In the genomic region with DNA sequence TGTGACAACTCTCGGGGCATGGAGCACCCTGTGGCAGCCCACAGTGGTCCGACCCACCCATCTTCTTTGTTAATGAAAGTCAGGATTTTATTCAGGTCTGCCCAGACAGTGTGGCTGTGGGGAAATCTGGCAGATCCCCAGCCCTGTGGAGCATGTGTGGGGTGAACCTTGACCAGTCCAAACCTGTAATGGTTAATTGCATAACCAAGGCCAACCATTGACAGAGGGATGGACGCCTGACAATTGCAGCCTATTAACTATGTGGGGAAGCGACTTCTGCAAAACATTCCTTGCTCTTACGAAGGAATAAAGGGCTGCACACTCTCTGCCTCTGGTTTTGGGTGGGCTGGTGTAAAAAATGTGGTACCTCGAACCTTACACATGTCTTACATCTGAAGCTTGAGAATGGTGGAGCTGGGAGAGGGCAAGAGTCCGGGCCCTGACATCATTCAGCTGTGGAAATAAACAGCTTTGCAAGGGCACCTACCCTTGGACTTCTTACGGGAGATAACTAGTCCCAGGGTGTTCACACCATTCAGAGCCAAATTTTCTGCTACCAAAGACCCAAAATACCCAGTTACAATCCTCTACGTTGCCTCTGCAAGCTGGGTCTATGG, we compare ENCODE assay signal across 16 cellular contexts.
"Had no signal": no experiment of that assay in that cellular context is flagged by ENCODE, and none has a peak within 500 bp of the region (broad histone marks: within the 10 kb centered on the region; RNA-seq: fewer than 3 reads in every experiment).

No MANE protein-coding gene starts in this region.

- H3K4me3 ChIP-seq: esophagus squamous epithelium, gastroesophageal sphincter, lower lobe of right lung, prostate gland, smooth muscle cell, suprapubic skin, thyroid gland had no signal

- H3K27me3 ChIP-seq: esophagus squamous epithelium, gastroesophageal sphincter, suprapubic skin, thyroid gland had no signal

- H2AFZ ChIP-seq: parathyroid adenoma had no signal

- H3K9ac ChIP-seq: parathyroid adenoma had no signal

- H3K4me1 ChIP-seq: esophagus squamous epithelium, gastroesophageal sphincter, lower lobe of right lung, parathyroid adenoma, prostate gland, thyroid gland had no signal

- H3K4me2 ChIP-seq: smooth muscle cell had no signal

- H3K36me3 ChIP-seq: esophagus squamous epithelium, gastroesophageal sphincter, lower lobe of right lung, prostate gland, suprapubic skin, thyroid gland had no signal

- H3K9me3 ChIP-seq: esophagus squamous epithelium, gastroesophageal sphincter, lower lobe of right lung, prostate gland, suprapubic skin, thyroid gland had no signal

- H3K27ac ChIP-seq: epithelial cell of prostate, esophagus squamous epithelium, gastroesophageal sphincter, lower lobe of right lung, parathyroid adenoma, prostate gland, suprapubic skin, thyroid gland had no signal

- ATAC-seq: effector memory CD8-positive, alpha-beta T cell; gastroesophageal sphincter; left colon; lower lobe of right lung; natural killer cell treated with Interleukin-12 subunit alpha and Interleukin-12 subunit beta and Interleukin-15 and Interleukin-18, amount 100 ng/mL, for 72 hours had no signal

- DNase-seq: effector memory CD8-positive, alpha-beta T cell; esophagus squamous epithelium; foreskin fibroblast; immature natural killer cell; left colon; lower lobe of right lung; stimulated activated CD4-positive, alpha-beta T cell treated with anti-CD3 and anti-CD28 coated beads, Interleukin-2, amount 100 ng/mL, for 48 hours; stimulated activated naive CD4-positive, alpha-beta T cell treated with Interleukin-2 at 50 U/mL for 16 hours; thyroid gland had no signal
